ENCODE assay signal across 8 cellular contexts in the genomic region with DNA sequence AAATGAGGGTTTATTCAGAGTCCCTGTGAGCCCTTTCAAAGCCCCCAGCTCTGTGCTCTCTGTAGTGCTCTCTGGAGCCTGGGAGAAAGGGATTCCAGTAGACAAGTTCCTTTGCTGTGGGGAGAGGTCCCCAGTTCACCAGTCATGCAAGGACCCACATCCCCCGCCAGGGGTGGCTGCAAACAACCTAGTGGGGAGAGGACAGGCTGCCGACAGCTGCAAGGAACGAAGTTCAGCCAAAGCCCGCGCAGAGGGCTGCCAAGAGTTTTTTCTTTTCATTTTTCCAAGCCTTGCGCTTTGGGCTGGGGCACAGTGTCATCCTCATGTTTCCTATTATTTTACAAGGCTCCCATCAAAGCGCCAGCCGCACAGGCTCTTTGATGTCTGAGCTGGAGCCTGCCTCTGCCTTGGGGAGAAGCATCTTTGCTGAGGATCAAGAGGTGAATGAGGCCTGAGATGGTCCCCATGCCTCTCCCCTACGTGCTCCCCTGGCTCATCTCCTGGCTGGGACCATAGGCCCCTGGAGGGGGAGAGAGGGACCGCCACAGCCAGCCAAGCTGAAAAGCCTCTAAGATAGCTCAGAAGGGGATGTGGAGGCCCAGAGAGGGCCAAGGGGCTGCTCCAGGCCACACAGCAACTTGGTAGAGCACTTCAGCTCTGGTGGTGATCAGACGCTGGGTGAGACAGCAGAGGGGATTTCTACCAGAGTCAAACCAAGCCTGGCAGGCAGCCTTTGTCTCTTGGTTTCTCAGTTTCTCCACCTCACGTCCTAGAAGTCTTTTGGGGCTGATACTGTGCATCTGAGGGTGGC. TPM values are rescaled to one million over a fixed set of nuclear protein-coding genes. Genes with fewer than 3 reads are reported as not detected.
DNase-seq lines count a peak whose midpoint lies in the region; ATAC-seq and TF ChIP-seq lines count a peak whose summit lies in the region.

No MANE protein-coding gene starts in this region.

- ATAC-seq in GM21717 (IDR thresholded peaks at IDR 0.05; ENCODE audit: unreplicated experiment) (peak; percentile 77), SK-N-SH treated with all-trans-retinoic acid at 6 μM for 48 hours (peak; percentile 91), HG02884 (IDR thresholded peaks at IDR 0.05; ENCODE audit: unreplicated experiment) (no peak)

- H3K4me1 ChIP-seq in hepatocyte (ENCODE audit: insufficient read depth) (peaks cover 76% of the 10 kb centered on the region), suprapubic skin (peaks cover 16% of the 10 kb centered on the region)

- H3K4me3 ChIP-seq in hepatocyte (no peak overlapping the region), suprapubic skin (no peak overlapping the region)

- no peaks in the 10 kb centered on the region for H3K9me2 ChIP-seq in hepatocyte (replicated peaks; ENCODE audit: insufficient read depth)

- H2AFZ ChIP-seq in hepatocyte, result no peak overlapping the region

- TF ChIP-seq POLR2A in suprapubic skin (IDR thresholded peaks at IDR 0.05), result no peak

- H3K36me3 ChIP-seq in hepatocyte (replicated peaks; ENCODE audit: insufficient read depth, low read depth) (no peaks in the 10 kb centered on the region), suprapubic skin (no peaks in the 10 kb centered on the region)

- 48% methylated on average over 12 of the region's 12 CpGs for WGBS in hepatocyte (ENCODE audit: low lambda C conversion rate, missing lambda C conversion rate)
- 49% methylated on average over 9 of the region's 12 CpGs for WGBS in suprapubic skin

- H3K9me3 ChIP-seq in hepatocyte (ENCODE audit: low read depth), result no peaks in the 10 kb centered on the region
- no peaks in the 10 kb centered on the region for H3K9me3 ChIP-seq in suprapubic skin

- H3K27me3 ChIP-seq in hepatocyte (no peaks in the 10 kb centered on the region), suprapubic skin (no peaks in the 10 kb centered on the region)

- H3K4me2 ChIP-seq in hepatocyte, result peak overlapping the region; percentile 45

- peak overlapping the region; percentile 87 for H3K27ac ChIP-seq in hepatocyte
- no peak overlapping the region for H3K27ac ChIP-seq in suprapubic skin

- peak; percentile 56 for TF ChIP-seq CTCF in hepatocyte (IDR thresholded peaks at IDR 0.05; ENCODE audit: poor library complexity)
- peak; percentile 54 to 64 for TF ChIP-seq CTCF in suprapubic skin (IDR thresholded peaks at IDR 0.05)

- H3K79me2 ChIP-seq in hepatocyte, result peaks cover 2% of the 10 kb centered on the region

- no peaks in the 10 kb centered on the region for H4K20me1 ChIP-seq in hepatocyte (ENCODE audit: insufficient read depth, poor library complexity, severe bottlenecking)

- DNase-seq in hepatocyte (ENCODE audit: low spot score), result peak; percentile 81
- peak in 1 of 2 donors; percentile 71 for DNase-seq in suprapubic skin (ENCODE audit: low spot score in 2 of 2)
- no peak for DNase-seq in HUDEP-2 (lab: John Stamatoyannopoulos, UW; ENCODE audit: unreplicated experiment in 76 of 76)
- DNase-seq in activated gamma-delta T cell treated with Interleukin-2 at 50 U/mL for 16 hours, result no peak
- no peak for DNase-seq in stimulated activated CD4-positive, alpha-beta T cell treated with anti-CD3 and anti-CD28 coated beads, Interleukin-12 subunit alpha, Interleukin-12 subunit beta, amount 100 ng/mL, for 4 hours

- no peak for TF ChIP-seq EP300 in suprapubic skin (IDR thresholded peaks at IDR 0.05)

TF ChIP-seq in SK-N-SH treated with all-trans-retinoic acid at 6 μM for 48 hours, 23 proteins besides CTCF, POLR2A, EP300 and RAD21:
- TF ChIP-seq TSHZ2 (CRISPR knock-in tag; IDR thresholded peaks at IDR 0.05) (no peak), ZNF70 (CRISPR knock-in tag; IDR thresholded peaks at IDR 0.05) (0 out of 2 replicates have a peak, but pooled peaks have one; percentile 7)
TF ChIP-seq in SK-N-SH treated with all-trans-retinoic acid at 6 μM for 48 hours: peak in this region for 1.

RNA-seq across cellular contexts. Expression of gene SYNPO, which starts 50.5 kb away (rescaled TPM):
- total RNA-seq in hepatocyte (6.9 and 8.4 TPM in 2 replicates), suprapubic skin (1 to 10 TPM; 3.3 to 8.5 (median 5.6) TPM)
- 5.3 and 7.1 TPM in 2 replicates for polyA plus RNA-seq in hepatocyte
